ENCODE assay signal across 1 cellular context in genomic region chr12:29220632-29221336, GRCh38.
A peak's percentile ranks its signal among the peaks of the same experiment; 100 is the strongest.
TF ChIP-seq lines count a peak whose summit lies in the region.

No MANE protein-coding gene starts in this region.

TF ChIP-seq in K562, 482 proteins besides CTCF, POLR2A, EP300 and RAD21 (continued from another document and continues in another):
- TF ChIP-seq NR2C2 (CRISPR knock-in tag; IDR thresholded peaks at IDR 0.05) (no peak), NR2C2 (tag; IDR thresholded peaks at IDR 0.05) (peak; percentile 48; the same call in 1 of the 2 replicates), GABPA (tag; conservative IDR thresholded peaks at IDR 0.05; ENCODE audit: low read depth) (no peak), ZNF23 (CRISPR knock-in tag; IDR thresholded peaks at IDR 0.05) (no peak), RBM14 (IDR thresholded peaks at IDR 0.05; ENCODE audit: borderline replicate concordance, insufficient read depth, low read depth, low read length) (no peak), CHD4 (IDR thresholded peaks at IDR 0.05; ENCODE audit: insufficient read depth, insufficient replicate concordance, low read depth, low read length, poor library complexity, severe bottlenecking) (no peak), MITF (IDR thresholded peaks at IDR 0.05) (no peak), RFX1 (IDR thresholded peaks at IDR 0.05) (no peak), SIN3B (IDR thresholded peaks at IDR 0.05; ENCODE audit: low read depth) (no peak), PCBP2 (IDR thresholded peaks at IDR 0.05; ENCODE audit: low read depth, low read length, poor library complexity, severe bottlenecking) (no peak), ZNF778 (CRISPR knock-in tag; IDR thresholded peaks at IDR 0.05) (no peak), ZNF507 (tag; conservative IDR thresholded peaks at IDR 0.05) (no peak), MCM3 (IDR thresholded peaks at IDR 0.05) (no peak), ZNF830 (CRISPR knock-in tag; IDR thresholded peaks at IDR 0.05) (no peak), ATF7 (IDR thresholded peaks at IDR 0.05) (no peak), ZNF175 (CRISPR knock-in tag; IDR thresholded peaks at IDR 0.05; ENCODE audit: low read depth) (no peak), MEIS2 (IDR thresholded peaks at IDR 0.05; ENCODE audit: partially characterized antibody) (peak; percentile 40), ZBTB43 (CRISPR knock-in tag; IDR thresholded peaks at IDR 0.05) (no peak), FOXM1 (IDR thresholded peaks at IDR 0.05; ENCODE audit: low read depth) (no peak), FOXM1 (CRISPR knock-in tag; IDR thresholded peaks at IDR 0.05; ENCODE audit: low read depth) (no peak), ETV6 (IDR thresholded peaks at IDR 0.05; ENCODE audit: borderline replicate concordance in 1 of 2, low read depth in 2 of 2, low read length in 1 of 2) (no peak), ETV6 (CRISPR knock-in tag; IDR thresholded peaks at IDR 0.05; ENCODE audit: borderline replicate concordance) (no peak), HLTF (IDR thresholded peaks at IDR 0.05) (no peak), KAT2B (IDR thresholded peaks at IDR 0.05; ENCODE audit: low read depth, low read length) (no peak), TCF7 (IDR thresholded peaks at IDR 0.05; ENCODE audit: borderline replicate concordance) (no peak), RFX5 (IDR thresholded peaks at IDR 0.05; ENCODE audit: low read depth, low read length) (no peak), MTA2 (IDR thresholded peaks at IDR 0.05; ENCODE audit: low read depth) (no peak), ZNF764 (CRISPR knock-in tag; IDR thresholded peaks at IDR 0.05; ENCODE audit: low read depth) (no peak), SMAD2 (IDR thresholded peaks at IDR 0.05; ENCODE audit: low read depth, low read length) (no peak), ID3 (CRISPR knock-in tag; IDR thresholded peaks at IDR 0.05) (no peak), ID3 (tag; IDR thresholded peaks at IDR 0.05) (no peak), HINFP (tag; conservative IDR thresholded peaks at IDR 0.05; ENCODE audit: low read depth) (no peak), ZNF518B (CRISPR knock-in tag; IDR thresholded peaks at IDR 0.05) (no peak), ZNF277 (CRISPR knock-in tag; IDR thresholded peaks at IDR 0.05; ENCODE audit: borderline replicate concordance) (no peak), CREB3L1 (IDR thresholded peaks at IDR 0.05; ENCODE audit: borderline replicate concordance, low read depth) (no peak), BRCA1 (IDR thresholded peaks at IDR 0.05) (no peak), BRCA1 (CRISPR knock-in tag; IDR thresholded peaks at IDR 0.05) (no peak), CLOCK (CRISPR knock-in tag; IDR thresholded peaks at IDR 0.05; ENCODE audit: borderline replicate concordance) (no peak), PREB (CRISPR knock-in tag; IDR thresholded peaks at IDR 0.05) (no peak), TARDBP (IDR thresholded peaks at IDR 0.05) (no peak), CEBPB (tag; IDR thresholded peaks at IDR 0.05) (peak; percentile 89), SREBF1 (IDR thresholded peaks at IDR 0.05; ENCODE audit: borderline replicate concordance, low read depth, low read length) (no peak), SAFB2 (IDR thresholded peaks at IDR 0.05; ENCODE audit: borderline replicate concordance, low read depth, low read length, severe bottlenecking) (no peak), CTBP1 (IDR thresholded peaks at IDR 0.05; ENCODE audit: borderline replicate concordance) (no peak), THRA (IDR thresholded peaks at IDR 0.05) (no peak), DLX4 (CRISPR knock-in tag; IDR thresholded peaks at IDR 0.05) (no peak), KDM4B (IDR thresholded peaks at IDR 0.05; ENCODE audit: borderline replicate concordance in 2 of 2, low read depth in 1 of 2) (no peak), JUNB (CRISPR knock-in tag; conservative IDR thresholded peaks at IDR 0.05) (no peak), RBM39 (optimal IDR thresholded peaks at IDR 0.05; ENCODE audit: low read depth, low read length) (no peak), ETS1 (conservative IDR thresholded peaks at IDR 0.05; ENCODE audit: control insufficient read depth, low read depth, low read length) (no peak)
